Comparison of ENCODE assay signal across 10 cellular contexts in genomic region chr14:56172571-56172971, GRCh38. TPM values are rescaled to one million over a fixed set of nuclear protein-coding genes. Genes with fewer than 3 reads are reported as not detected.
DNase-seq lines count a peak whose midpoint lies in the region; TF ChIP-seq lines count a peak whose summit lies in the region.
"Had no signal": no experiment of that assay in that cellular context is flagged by ENCODE, and none has a peak within 500 bp of the region (broad histone marks: within the 10 kb centered on the region; RNA-seq: fewer than 3 reads in every experiment).

No MANE protein-coding gene starts in this region.

- H3K9ac ChIP-seq in skeletal muscle satellite cell (ENCODE audit: low read depth, low read length) = no peak overlapping the region

- peaks cover 16% of the 10 kb centered on the region for H3K4me1 ChIP-seq in skeletal muscle satellite cell (ENCODE audit: control insufficient read depth, insufficient read depth, low read length)

- no peaks in the 10 kb centered on the region for H3K27me3 ChIP-seq in skeletal muscle satellite cell (ENCODE audit: control insufficient read depth, insufficient read depth, low read length)
- H3K27me3 ChIP-seq: SJCRH30 had no signal

- no peaks in the 10 kb centered on the region for H3K9me3 ChIP-seq in skeletal muscle satellite cell (replicated peaks; ENCODE audit: low read length)
- H3K9me3 ChIP-seq: SJCRH30 had no signal

- peak overlapping the region; percentile 30 for H3K4me2 ChIP-seq in skeletal muscle satellite cell (ENCODE audit: low read length)

- H3K4me3 ChIP-seq in epithelial cell of esophagus (ENCODE audit: low read length) (no peak overlapping the region), skeletal muscle satellite cell (ENCODE audit: low read length) (peak overlapping the region; percentile 0)
- H3K4me3 ChIP-seq: SJCRH30 had no signal

- DNase-seq in ELR (ENCODE audit: low read depth) (peak; percentile 52), RKO (ENCODE audit: low spot score) (peak; percentile 5), epithelial cell of esophagus (ENCODE audit: low read depth) (peak; percentile 57), NCI-H1048 (lab: John Stamatoyannopoulos, UW) (no peak), hippocampal formation (lab: John Stamatoyannopoulos, UW) (no peak), germinal center (ENCODE audit: low spot score) (no peak)
- no peak for DNase-seq in activated effector memory CD4-positive, alpha-beta T cell treated with anti-CD3 and anti-CD28 coated beads, Interleukin-2, amount 50 U/mL, for 16 hours
- DNase-seq: left cardiac atrium, SJCRH30 had no signal

- no peaks in the 10 kb centered on the region for H3K36me3 ChIP-seq in skeletal muscle satellite cell (ENCODE audit: insufficient read depth, low read length)
- H3K36me3 ChIP-seq: SJCRH30 had no signal

- no peak for TF ChIP-seq CTCF in epithelial cell of esophagus (IDR thresholded peaks at IDR 0.05; ENCODE audit: insufficient read depth, low read depth, low read length, missing control alignments)

RNA-seq across cellular contexts. Expression of gene PELI2, which starts 54.4 kb away (rescaled TPM):
- total RNA-seq in skeletal muscle satellite cell (2012; rRNA removed) = 2.0 and 2.8 TPM in 2 replicates

Comparison
In these comparisons a context has a peak if more than half of its experiments do, and no peak if none do; other contexts are left out.
1. DNase-seq: peak in ELR (single experiment), RKO (single experiment) and epithelial cell of esophagus (single experiment); none in NCI-H1048 (single experiment), hippocampal formation (0 of 2), activated effector memory CD4-positive, alpha-beta T cell treated with anti-CD3 and anti-CD28 coated beads, Interleukin-2, amount 50 U/mL, for 16 hours (single experiment) and germinal center (single experiment).